1 cellular context compared by ENCODE assay signal in genomic region chr1:161721738-161722343, GRCh38.
TF ChIP-seq lines count a peak whose summit lies in the region.

No MANE protein-coding gene starts in this region.

TF ChIP-seq in K562, 482 proteins besides CTCF, POLR2A, EP300 and RAD21 (continued from another document):
- TF ChIP-seq RREB1 (CRISPR knock-in tag; IDR thresholded peaks at IDR 0.05) = peak; percentile 77; the same call in 1 of the 2 replicates
- 0 out of 2 replicates have a peak, but pooled peaks have one; percentile 41 for TF ChIP-seq ETS1 (conservative IDR thresholded peaks at IDR 0.05; ENCODE audit: control insufficient read depth, low read depth, low read length)
- peak; percentile 85; the same call in 1 of the 2 replicates for TF ChIP-seq RNF2 (IDR thresholded peaks at IDR 0.05)
- peak; percentile 31; the same call in 1 of the 2 replicates for TF ChIP-seq KLF16 (IDR thresholded peaks at IDR 0.05)
TF ChIP-seq in K562: peak in this region for 115.
